21 cellular contexts compared by ENCODE assay signal in the genomic region with DNA sequence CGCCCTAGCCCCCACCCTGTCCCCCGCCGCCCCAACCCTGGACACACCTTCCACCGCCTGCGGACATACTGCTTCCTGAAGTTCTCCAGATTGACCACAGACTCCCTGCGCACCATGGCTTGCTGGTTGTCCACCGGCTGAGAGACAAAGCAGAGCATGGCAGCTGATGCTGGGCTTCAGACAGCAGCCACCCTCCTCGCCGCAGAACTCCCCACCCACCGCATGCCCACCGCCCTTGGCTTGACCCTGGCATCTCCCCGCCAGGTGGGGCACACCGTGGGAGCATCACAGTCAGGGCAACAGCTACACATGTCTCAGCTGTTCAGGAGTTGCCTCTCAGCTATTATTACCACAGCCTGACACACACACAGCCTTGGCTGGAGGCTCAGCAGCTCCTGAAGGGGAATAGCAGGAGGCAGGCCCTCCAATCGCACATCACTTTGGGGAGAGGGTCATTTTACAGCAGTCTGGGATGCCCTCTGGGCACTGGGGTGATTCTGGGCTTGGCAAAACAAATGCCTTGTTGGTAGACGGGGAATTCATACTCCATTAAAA.
"Had no signal": no experiment of that assay in that cellular context is flagged by ENCODE, and none has a peak within 500 bp of the region (broad histone marks: within the 10 kb centered on the region; RNA-seq: fewer than 3 reads in every experiment).

No MANE protein-coding gene starts in this region.

- H3K27ac ChIP-seq: dorsolateral prefrontal cortex, esophagus muscularis mucosa, gastroesophageal sphincter, neural progenitor cell, psoas muscle, testis, tibial nerve had no signal

- H3K27me3 ChIP-seq: dorsolateral prefrontal cortex, esophagus muscularis mucosa, gastroesophageal sphincter, neural progenitor cell, testis, tibial nerve had no signal

- H3K36me3 ChIP-seq: gastroesophageal sphincter, neural progenitor cell, tibial nerve had no signal

- H3K4me2 ChIP-seq: neural progenitor cell had no signal

- H3K9ac ChIP-seq: neural progenitor cell had no signal

- DNase-seq: cortex of kidney; dorsolateral prefrontal cortex; effector CD8-positive, alpha-beta T cell; foreskin fibroblast; glutamatergic neuron; islet precursor cell; mammary epithelial cell; mucosa of descending colon; occipital lobe; retina; small intestine; stimulated activated CD4-positive, alpha-beta T cell treated with anti-CD3 and anti-CD28 coated beads, Interleukin-2, amount 100 ng/mL, for 48 hours; testis had no signal

- ATAC-seq: gastroesophageal sphincter; left lobe of liver; mucosa of descending colon; natural killer cell treated with Interleukin-12 subunit alpha and Interleukin-12 subunit beta and Interleukin-15 and Interleukin-18, amount 100 ng/mL, for 72 hours; sciatic nerve had no signal

- H3K9me3 ChIP-seq: esophagus muscularis mucosa, gastroesophageal sphincter, mucosa of descending colon, psoas muscle, testis, tibial nerve had no signal

- H3K4me3 ChIP-seq: dorsolateral prefrontal cortex, esophagus muscularis mucosa, gastroesophageal sphincter, mucosa of descending colon, neural progenitor cell, psoas muscle, testis, tibial nerve had no signal

- H2AFZ ChIP-seq: neural progenitor cell had no signal
